ENCODE assay signal across 8 cellular contexts in the genomic region with DNA sequence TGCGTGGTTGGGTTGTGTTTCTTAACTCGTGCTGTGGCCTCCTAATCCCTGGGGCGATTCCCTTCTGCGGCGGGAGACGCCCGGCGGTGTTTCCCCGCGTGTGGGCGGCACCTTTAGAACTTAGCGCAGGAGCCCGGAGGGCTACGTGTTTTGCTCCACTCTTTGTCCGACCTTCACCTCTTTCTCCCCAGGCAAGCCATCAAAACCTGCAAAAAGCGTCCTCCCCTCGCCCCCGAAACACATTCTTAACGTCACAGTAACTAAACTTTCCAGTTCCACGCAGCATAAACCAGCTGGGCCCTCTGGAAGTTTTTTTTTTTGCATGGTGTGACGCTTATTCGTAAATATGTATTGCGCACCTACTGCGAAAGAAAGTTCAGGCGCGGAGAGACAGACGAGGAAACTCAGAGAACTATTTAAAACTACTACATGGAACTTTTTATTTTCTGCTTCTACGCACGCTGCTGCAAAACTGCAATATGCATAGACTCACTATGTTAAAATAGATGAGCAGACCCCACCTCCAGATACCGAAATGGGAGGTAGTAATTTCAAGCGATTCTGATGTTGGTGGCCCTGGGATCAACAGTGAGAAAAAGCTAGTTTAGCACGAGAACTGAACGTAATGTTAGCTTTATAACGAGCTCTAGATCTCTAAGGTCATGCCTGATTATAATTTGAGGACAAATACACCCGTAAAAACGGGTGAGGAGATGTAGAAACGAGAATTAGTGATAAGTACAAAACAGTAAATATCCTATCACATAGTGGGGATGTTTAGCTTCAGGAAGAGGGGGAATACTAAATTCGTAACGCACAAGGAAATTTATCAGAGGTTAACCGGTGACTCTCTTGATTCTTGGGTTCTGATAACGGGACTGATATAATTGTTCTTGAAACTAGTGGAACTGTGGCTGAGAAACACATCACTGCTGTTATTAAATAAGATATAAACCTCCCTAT. TPM values are rescaled to one million over a fixed set of nuclear protein-coding genes. Genes with fewer than 3 reads are reported as not detected.
A peak's percentile ranks its signal among the peaks of the same experiment; 100 is the strongest.
DNase-seq lines count a peak whose midpoint lies in the region; ATAC-seq and TF ChIP-seq lines count a peak whose summit lies in the region.

No MANE protein-coding gene starts in this region.

- dilution Hi-C loops in IMR-90 (cut with HindIII; ENCODE audit: low sequenced_read_pairs, unreplicated experiment): no loop called here

- peak overlapping the region; percentile 39; the same call in 1 of the 3 replicates for H2BK15ac ChIP-seq in IMR-90 (ENCODE audit: low read depth, low read length)

- no peak for TF ChIP-seq CTCF in IMR-90 (conservative IDR thresholded peaks at IDR 0.05; ENCODE audit: low read depth, low read length)
- TF ChIP-seq CTCF in epithelial cell of proximal tubule (conservative IDR thresholded peaks at IDR 0.05; ENCODE audit: low read depth, low read length): no peak
- no peak for TF ChIP-seq CTCF in thyroid gland (IDR thresholded peaks at IDR 0.05)

- peaks cover 16 to 28% of the 10 kb centered on the region in 2 experiments for H3K79me1 ChIP-seq in IMR-90 (ENCODE audit: low read depth in 1 of 2, low read length in 2 of 2)

- peak overlapping the region; percentile 97 for H2AK9ac ChIP-seq in IMR-90 (replicated peaks; ENCODE audit: low read depth, low read length, poor library complexity)

- H4K5ac ChIP-seq in IMR-90 (ENCODE audit: low read depth, low read length): peak overlapping the region; percentile 64

- H3K9me3 Mint-ChIP-seq in activated CD4-positive, alpha-beta T cell treated with anti-CD3 and anti-CD28 coated beads, Interleukin-2, amount 10 ng/mL, durations not matched to agents 24 days and 14 days: no peaks in the 10 kb centered on the region
- H3K9me3 Mint-ChIP-seq in naive thymus-derived CD8-positive, alpha-beta T cell: no peaks in the 10 kb centered on the region

- peak; percentile 62 for DNase-seq in IMR-90
- no peak for DNase-seq in activated CD4-positive, alpha-beta T cell treated with anti-CD3 and anti-CD28 coated beads, Interleukin-2, amount 10 ng/mL, durations not matched to agents 24 days and 14 days
- DNase-seq in epithelial cell of proximal tubule (ENCODE audit: low read depth): no peak
- DNase-seq in naive thymus-derived CD8-positive, alpha-beta T cell: peak in 6 of 10 donors; percentile 68 to 78 (median 74)
- no peak for DNase-seq in thyroid gland
- no peak for DNase-seq in posterior cingulate gyrus

- peak overlapping the region; percentile 87 to 93 for H4K8ac ChIP-seq in IMR-90 (ENCODE audit: low read depth in 2 of 2, low read length in 2 of 2)

- in situ Hi-C loops in IMR-90 (cut with MboI; ENCODE audit: low sequenced_read_pairs): no loop called here

- peak overlapping the region; percentile 77 for H4K91ac ChIP-seq in IMR-90 (ENCODE audit: insufficient read depth, low read depth, low read length)

- WGBS in IMR-90 (ENCODE audit: extremely low coverage in 2 of 2, insufficient read length in 1 of 2), 2 experiments: 0% methylated on average over 12 of the region's 41 CpGs; no CpG with 5 or more reads in 1 of the 2 experiments
- 3 to 4% methylated on average over 40 to 41 of the region's 41 CpGs for WGBS in thyroid gland, 2 donors

- peak overlapping the region; percentile 30; the same call in 1 of the 2 replicates for H2BK120ac ChIP-seq in IMR-90 (ENCODE audit: low read depth, low read length)

- H3K4me1 Mint-ChIP-seq in activated CD4-positive, alpha-beta T cell treated with anti-CD3 and anti-CD28 coated beads, Interleukin-2, amount 10 ng/mL, durations not matched to agents 24 days and 14 days: peaks cover 30% of the 10 kb centered on the region
- peaks cover 36 to 51% (median 46%) of the 10 kb centered on the region in 4 donors for H3K4me1 Mint-ChIP-seq in naive thymus-derived CD8-positive, alpha-beta T cell

- H3K9me1 ChIP-seq in IMR-90 (ENCODE audit: insufficient read depth, low read length): no peaks in the 10 kb centered on the region

- H3K23ac ChIP-seq in IMR-90 (ENCODE audit: low read depth, low read length): peak overlapping the region; percentile 95

- H2AFZ ChIP-seq in IMR-90 (replicated peaks; ENCODE audit: low read length, poor library complexity): peak overlapping the region; percentile 99

- POLR2A ChIA-PET in IMR-90 (lab: Charles Lee; ENCODE audit: unreplicated experiment): no interaction called here
- POLR2A ChIA-PET in naive thymus-derived CD8-positive, alpha-beta T cell (lab: Charles Lee): interaction anchor here (1.0 to 2.8 kb wide), 4 partner anchors 10 to 515 kb away, joined by 3 to 20 read pairs (median 3); partner anchors contain the start of gene ERO1B

- H3K4me3 Mint-ChIP-seq in activated CD4-positive, alpha-beta T cell treated with anti-CD3 and anti-CD28 coated beads, Interleukin-2, amount 10 ng/mL, durations not matched to agents 24 days and 14 days: peak overlapping the region; percentile 92
- peak overlapping the region; percentile 92 to 98 (median 95) for H3K4me3 Mint-ChIP-seq in naive thymus-derived CD8-positive, alpha-beta T cell

- H3K4ac ChIP-seq in IMR-90 (ENCODE audit: low read depth, low read length): peak overlapping the region; percentile 81

- H2BK5ac ChIP-seq in IMR-90 (ENCODE audit: low read depth, low read length, poor library complexity, severe bottlenecking): peak overlapping the region; percentile 69

- TF ChIP-seq POLR2A in IMR-90 (IDR thresholded peaks at IDR 0.05; ENCODE audit: low read depth, low read length): no peak
- TF ChIP-seq POLR2A in thyroid gland (IDR thresholded peaks at IDR 0.05): no peak

- H3K36me3 Mint-ChIP-seq in activated CD4-positive, alpha-beta T cell treated with anti-CD3 and anti-CD28 coated beads, Interleukin-2, amount 10 ng/mL, durations not matched to agents 24 days and 14 days (ENCODE audit: low read depth): peaks cover 17% of the 10 kb centered on the region
- H3K36me3 Mint-ChIP-seq in naive thymus-derived CD8-positive, alpha-beta T cell: peaks cover 0 to 7% (median 2%) of the 10 kb centered on the region in 3 donors

- H3K56ac ChIP-seq in IMR-90 (ENCODE audit: extremely low read depth, insufficient read depth, low read length): peak overlapping the region; percentile 56; the same call in 1 of the 2 replicates

- H3K4me3 ChIP-seq in IMR-90 (ENCODE audit: insufficient read depth, low read depth, low read length) (peak overlapping the region; percentile 61), epithelial cell of proximal tubule (ENCODE audit: low read depth, low read length) (peak overlapping the region; percentile 88), thyroid gland (replicated peaks in 1 of 3) (peak overlapping the region; percentile 41 to 98 (median 78))

- no peak for TF ChIP-seq RAD21 in IMR-90 (IDR thresholded peaks at IDR 0.05; ENCODE audit: low read length)

- CTCF ChIA-PET in IMR-90 (lab: Yijun Ruan, JAX): no interaction called here

- H4K20me1 ChIP-seq in IMR-90 (ENCODE audit: insufficient read depth, low read length): no peaks in the 10 kb centered on the region

- peak overlapping the region; percentile 76 for H2AK5ac ChIP-seq in IMR-90 (ENCODE audit: low read depth, low read length)

- peak overlapping the region; percentile 94 for H3K27ac Mint-ChIP-seq in activated CD4-positive, alpha-beta T cell treated with anti-CD3 and anti-CD28 coated beads, Interleukin-2, amount 10 ng/mL, durations not matched to agents 24 days and 14 days
- peak overlapping the region; percentile 96 to 100 (median 98) for H3K27ac Mint-ChIP-seq in naive thymus-derived CD8-positive, alpha-beta T cell

- no TSS peak for BruUV-seq in IMR-90 (replicated peaks; lab: Mats Ljungman, UMichigan)

- H2BK20ac ChIP-seq in IMR-90 (ENCODE audit: low read depth, low read length): no peak overlapping the region

- H3K27me3 ChIP-seq in IMR-90 (ENCODE audit: control insufficient read depth, insufficient read depth, low read length) (no peaks in the 10 kb centered on the region), thyroid gland (no peaks in the 10 kb centered on the region)

- no peaks in the 10 kb centered on the region for H3K4me1 ChIP-seq in ES-I3 (ENCODE audit: insufficient read depth, low read length)
- H3K4me1 ChIP-seq in IMR-90 (ENCODE audit: control insufficient read depth, insufficient read depth, low read length): no peaks in the 10 kb centered on the region
- peaks cover 33 to 40% of the 10 kb centered on the region in 2 donors for H3K4me1 ChIP-seq in thyroid gland

- H3K4me2 ChIP-seq in IMR-90 (ENCODE audit: low read depth, low read length): peak overlapping the region; percentile 99

- H3K18ac ChIP-seq in IMR-90 (ENCODE audit: low read depth, low read length): peak overlapping the region; percentile 32

- no peaks in the 10 kb centered on the region for H3K36me3 ChIP-seq in ES-I3 (ENCODE audit: insufficient read depth, low read length)
- H3K36me3 ChIP-seq in IMR-90 (ENCODE audit: control insufficient read depth, insufficient read depth, low read length): no peaks in the 10 kb centered on the region
- H3K36me3 ChIP-seq in thyroid gland: no peaks in the 10 kb centered on the region

- H3K14ac ChIP-seq in IMR-90 (replicated peaks; ENCODE audit: low read depth, low read length): peak overlapping the region; percentile 80

- H3K9ac ChIP-seq in ES-I3 (ENCODE audit: low read depth, low read length): peak overlapping the region; percentile 78
- peak overlapping the region; percentile 81 for H3K9ac ChIP-seq in IMR-90 (ENCODE audit: low read depth, low read length)

- peaks cover 9% of the 10 kb centered on the region for H3K27me3 Mint-ChIP-seq in activated CD4-positive, alpha-beta T cell treated with anti-CD3 and anti-CD28 coated beads, Interleukin-2, amount 10 ng/mL, durations not matched to agents 24 days and 14 days
- peaks cover 0 to 8% (median 0%) of the 10 kb centered on the region in 5 donors for H3K27me3 Mint-ChIP-seq in naive thymus-derived CD8-positive, alpha-beta T cell

- ATAC-seq in GM21528 (IDR thresholded peaks at IDR 0.05; ENCODE audit: low FRiP score, unreplicated experiment) (peak; percentile 51), IMR-90 (ENCODE audit: low read depth) (peak; percentile 10; the same call in 1 of the 2 replicates)
- peak; percentile 13 to 42 for ATAC-seq in naive thymus-derived CD8-positive, alpha-beta T cell

- peak overlapping the region; percentile 65 for H3K27ac ChIP-seq in IMR-90 (ENCODE audit: insufficient read depth, low read length)
- peak overlapping the region; percentile 70 to 93 (median 85) for H3K27ac ChIP-seq in thyroid gland

- intact Hi-C loops in IMR-90 (cut with micrococcal nuclease): loop anchor here (5.0 to 10.0 kb wide), 2 partner anchors 71 to 191 kb away; partner anchors contain the start of gene HEATR1
- intact Hi-C loops in activated CD4-positive, alpha-beta T cell treated with anti-CD3 and anti-CD28 coated beads, Interleukin-2, amount 10 ng/mL, durations not matched to agents 24 days and 14 days (cut with micrococcal nuclease): loop anchor here (1.0 to 5.0 kb wide), 4 partner anchors 73 to 514 kb away; partner anchors contain the start of genes ERO1B, HEATR1 and LGALS8
- intact Hi-C loops in thyroid gland (cut with DNase I): loop anchor here (10.0 kb wide), 1 partner anchor 191 kb away; the partner anchor contains the start of gene HEATR1
- intact Hi-C loops in posterior cingulate gyrus (cut with DNase I): loop anchor here (2.0 to 10.0 kb wide), 2 partner anchors 191 to 511 kb away; partner anchors contain the start of genes ERO1B and HEATR1

- no peaks in the 10 kb centered on the region for H3K9me3 ChIP-seq in ES-I3 (ENCODE audit: control insufficient read depth, insufficient read depth, low read length)
- no peaks in the 10 kb centered on the region for H3K9me3 ChIP-seq in IMR-90 (ENCODE audit: control insufficient read depth, insufficient read depth, low read length)
- H3K9me3 ChIP-seq in thyroid gland: no peaks in the 10 kb centered on the region

RNA-seq across cellular contexts. Expression of gene MTR, which starts 0.9 kb away (rescaled TPM):
- total RNA-seq in IMR-90 (2012; rRNA removed) (31.0 and 32.8 TPM in 2 replicates), epithelial cell of proximal tubule (13.7 and 18.3 TPM in 2 replicates), thyroid gland (10 to 100 TPM; 43.2 to 78.3 (median 47.0) TPM)
- 5.9 and 7.7 TPM in 2 replicates for polyA plus RNA-seq in IMR-90 (2012; rRNA removed)
- 2.0 TPM in 2 replicates for polyA plus RNA-seq in IMR-90 (2012; cell fraction: cytosol; rRNA removed)
- 5.1 and 14.0 TPM in 2 replicates for polyA plus RNA-seq in IMR-90 (2012; cell fraction: nucleus; rRNA removed; ENCODE audit: low replicate concordance)
- 50.7 and 51.8 TPM in 2 replicates for total RNA-seq in activated CD4-positive, alpha-beta T cell treated with anti-CD3 and anti-CD28 coated beads, Interleukin-2, amount 10 ng/mL, durations not matched to agents 24 days and 14 days
- 10 to 100 TPM; 67.1 to 67.9 TPM for total RNA-seq in naive thymus-derived CD8-positive, alpha-beta T cell
- 10 to 100 TPM; 14.8 to 25.6 (median 18.3) TPM for polyA plus RNA-seq in naive thymus-derived CD8-positive, alpha-beta T cell

Comparison
In these comparisons a context has a peak if more than half of its experiments do, and no peak if none do; other contexts are left out.
1. DNase-seq: peak in IMR-90 (single experiment) and naive thymus-derived CD8-positive, alpha-beta T cell (6 of 10); none in activated CD4-positive, alpha-beta T cell treated with anti-CD3 and anti-CD28 coated beads, Interleukin-2, amount 10 ng/mL, durations not matched to agents 24 days and 14 days (single experiment), epithelial cell of proximal tubule (single experiment), thyroid gland (0 of 2) and posterior cingulate gyrus (0 of 10).
2. Peak in every context shown above with its lines, with median percentiles within 50 percentile points of each other: ATAC-seq and H3K4me3 ChIP-seq.